In genomic region chr3:195893121-195893449, GRCh38 we compare ENCODE assay signal across 9 cellular contexts. TPM values are rescaled to one million over a fixed set of nuclear protein-coding genes. Genes with fewer than 3 reads are reported as not detected.
DNase-seq lines count a peak whose midpoint lies in the region; ATAC-seq and TF ChIP-seq lines count a peak whose summit lies in the region.
"Had no signal": no experiment of that assay in that cellular context is flagged by ENCODE, and none has a peak within 500 bp of the region (broad histone marks: within the 10 kb centered on the region; RNA-seq: fewer than 3 reads in every experiment).

No MANE protein-coding gene starts in this region.

- peak overlapping the region; percentile 30 for H3K27ac ChIP-seq in upper lobe of right lung
- H3K27ac ChIP-seq: 22Rv1 had no signal

- no peaks in the 10 kb centered on the region for H3K27me3 ChIP-seq in upper lobe of right lung

- H3K9me3 Mint-ChIP-seq in naive B cell: no peaks in the 10 kb centered on the region

- peaks cover 49% of the 10 kb centered on the region for H3K4me1 ChIP-seq in upper lobe of right lung

- peak overlapping the region in 4 of 6 donors; percentile 56 to 89 (median 74) for H3K27ac Mint-ChIP-seq in naive B cell

- H3K36me3 ChIP-seq in upper lobe of right lung: no peaks in the 10 kb centered on the region

- intact Hi-C loops in upper lobe of right lung (cut with DNase I): no loop called here

- no peak for ATAC-seq in naive B cell (ENCODE audit: low read depth in 2 of 2)
- no peak for ATAC-seq in upper lobe of right lung
- no peak for ATAC-seq in GM18909 (IDR thresholded peaks at IDR 0.05; ENCODE audit: poor library complexity, unreplicated experiment)

- H3K4me1 Mint-ChIP-seq in naive B cell: peaks cover 45 to 60% (median 50%) of the 10 kb centered on the region in 3 donors

- DNase-seq in NCI-H2029 (lab: John Stamatoyannopoulos, UW) (peak; percentile 23), NCI-H2029 treated with DMSO at 0.1 percent for 48 hours (lab: John Stamatoyannopoulos, UW) (no peak), epithelial cell of proximal tubule (ENCODE audit: low read depth) (no peak), naive B cell (no peak), upper lobe of right lung (no peak), SHP77 treated with DMSO at 0.1 percent for 48 hours (lab: John Stamatoyannopoulos, UW) (no peak), medulla oblongata (ENCODE audit: extremely low spot score) (no peak)

- TF ChIP-seq CTCF in epithelial cell of proximal tubule (conservative IDR thresholded peaks at IDR 0.05; ENCODE audit: low read depth, low read length) (no peak), upper lobe of right lung (IDR thresholded peaks at IDR 0.05) (no peak)

- H3K4me3 Mint-ChIP-seq in naive B cell: peak overlapping the region in 3 of 8 donors; percentile 41 to 92 (median 76)

- no peaks in the 10 kb centered on the region for H3K9me3 ChIP-seq in upper lobe of right lung

- H3K4me3 ChIP-seq in epithelial cell of proximal tubule (ENCODE audit: low read depth, low read length) (peak overlapping the region; percentile 6), upper lobe of right lung (peak overlapping the region; percentile 34)

- H3K27me3 Mint-ChIP-seq in naive B cell: no peaks in the 10 kb centered on the region

- H3K36me3 Mint-ChIP-seq in naive B cell: no peaks in the 10 kb centered on the region

RNA-seq across cellular contexts. Expression of gene TNK2, which starts 15.3 kb away (rescaled TPM):
- 10.4 and 21.0 TPM in 2 replicates for total RNA-seq in epithelial cell of proximal tubule
- 1 to 10 TPM; 1.1 to 4.8 (median 2.3) TPM for polyA plus RNA-seq in naive B cell (ENCODE audit: low read depth in 6 of 6)
- total RNA-seq in upper lobe of right lung: 58.8 TPM
